In the genomic region with DNA sequence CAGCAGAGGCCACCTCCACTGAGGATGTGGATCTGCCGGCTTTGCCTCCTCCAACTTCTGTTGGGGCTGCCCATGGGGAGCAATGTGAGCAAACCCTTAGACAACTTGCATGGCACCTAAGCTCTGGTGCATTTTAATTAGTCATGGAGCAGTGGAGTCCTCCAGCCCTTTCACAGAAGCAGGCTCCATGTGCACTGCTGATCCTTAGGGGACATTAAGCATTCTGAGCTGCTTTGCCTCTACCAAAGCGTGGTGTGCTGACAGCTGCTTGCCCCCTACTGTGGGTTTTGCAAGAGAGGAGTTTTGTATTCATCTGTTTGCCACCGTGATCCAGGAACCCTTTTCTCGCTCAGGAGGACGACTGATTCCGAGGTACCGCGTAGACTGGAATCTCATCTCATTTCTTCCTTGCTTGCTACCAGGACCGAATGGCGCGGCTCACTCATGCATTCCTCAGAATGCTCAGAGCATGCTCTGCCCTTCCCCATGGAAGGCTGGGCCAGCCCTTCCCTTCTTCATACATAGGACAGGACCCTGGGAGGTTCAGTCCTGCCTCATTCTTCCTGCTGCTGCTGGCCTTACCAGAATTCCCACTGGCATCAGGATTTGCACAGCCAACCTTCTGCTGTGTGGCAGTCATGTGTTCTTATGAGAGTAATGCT, we compare ENCODE assay signal across 17 cellular contexts.
"Had no signal": no experiment of that assay in that cellular context is flagged by ENCODE, and none has a peak within 500 bp of the region (broad histone marks: within the 10 kb centered on the region; RNA-seq: fewer than 3 reads in every experiment).

No MANE protein-coding gene starts in this region.

- H3K27me3 ChIP-seq: esophagus muscularis mucosa, gastroesophageal sphincter, spleen, testis, upper lobe of left lung had no signal

- DNase-seq: activated B cell treated with CpG ODN at 0.5 μM for 24 hours; activated CD4-positive, alpha-beta memory T cell treated with anti-CD3 and anti-CD28 coated beads for 36 hours; activated CD4-positive, alpha-beta T cell treated with anti-CD3 and anti-CD28 coated beads for 4 hours; effector CD8-positive, alpha-beta T cell; mesenchymal stem cell; naive thymus-derived CD4-positive, alpha-beta T cell; spleen; stimulated activated CD4-positive, alpha-beta T cell treated with anti-CD3 and anti-CD28 coated beads, Interleukin-4, amount 100 ng/mL, for 4 hours; testis; upper lobe of left lung had no signal

- H3K9me3 ChIP-seq: esophagus muscularis mucosa, gastroesophageal sphincter, spleen, testis, upper lobe of left lung had no signal

- H3K27ac ChIP-seq: esophagus muscularis mucosa, gastroesophageal sphincter, parathyroid adenoma, spleen, testis, upper lobe of left lung had no signal

- H3K4me1 ChIP-seq: esophagus muscularis mucosa, gastroesophageal sphincter, spleen, testis, upper lobe of left lung had no signal

- ATAC-seq: gastroesophageal sphincter; naive thymus-derived CD4-positive, alpha-beta T cell; stimulated activated memory B cell treated with anti-CD40 and anti-IgM and Interleukin-4, amounts not matched to agents 10 μg/mL and 1 μg/mL and 100 μg/mL, for 72 hours had no signal

- H3K36me3 Mint-ChIP-seq: activated CD4-positive, alpha-beta memory T cell treated with anti-CD3 and anti-CD28 coated beads for 36 hours; activated naive CD8-positive, alpha-beta T cell; stimulated activated memory B cell treated with anti-CD40 and anti-IgM and Interleukin-4, amounts not matched to agents 10 μg/mL and 1 μg/mL and 100 μg/mL, for 72 hours had no signal

- H3K9ac ChIP-seq: parathyroid adenoma had no signal

- H3K27me3 Mint-ChIP-seq: activated B cell treated with CpG ODN at 0.5 μM for 24 hours; dendritic cell treated with granulocyte-macrophage colony-stimulating factor and Interleukin-4, amounts not matched to agents 40 ng/mL and 50 ng/mL, for 4 days; stimulated activated memory B cell treated with anti-CD40 and anti-IgM and Interleukin-4, amounts not matched to agents 10 μg/mL and 1 μg/mL and 100 μg/mL, for 72 hours had no signal

- H3K36me3 ChIP-seq: esophagus muscularis mucosa, gastroesophageal sphincter, spleen, upper lobe of left lung had no signal

- H3K4me3 Mint-ChIP-seq: activated B cell treated with CpG ODN at 0.5 μM for 24 hours; activated CD4-positive, alpha-beta memory T cell treated with anti-CD3 and anti-CD28 coated beads for 36 hours; activated naive CD8-positive, alpha-beta T cell; dendritic cell treated with granulocyte-macrophage colony-stimulating factor and Interleukin-4, amounts not matched to agents 40 ng/mL and 50 ng/mL, for 4 days; naive thymus-derived CD4-positive, alpha-beta T cell; stimulated activated memory B cell treated with anti-CD40 and anti-IgM and Interleukin-4, amounts not matched to agents 10 μg/mL and 1 μg/mL and 100 μg/mL, for 72 hours; T-helper 2 cell treated with Interferon-gamma antibody and Interleukin-4, amounts not matched to agents 5 μg/mL and 100 μg/mL, for 36 hours had no signal

- H3K9me3 Mint-ChIP-seq: activated B cell treated with CpG ODN at 0.5 μM for 24 hours; activated CD4-positive, alpha-beta memory T cell treated with anti-CD3 and anti-CD28 coated beads for 36 hours; dendritic cell treated with granulocyte-macrophage colony-stimulating factor and Interleukin-4, amounts not matched to agents 40 ng/mL and 50 ng/mL, for 4 days; naive thymus-derived CD4-positive, alpha-beta T cell; stimulated activated memory B cell treated with anti-CD40 and anti-IgM and Interleukin-4, amounts not matched to agents 10 μg/mL and 1 μg/mL and 100 μg/mL, for 72 hours; T-helper 2 cell treated with Interferon-gamma antibody and Interleukin-4, amounts not matched to agents 5 μg/mL and 100 μg/mL, for 36 hours had no signal

- H3K4me3 ChIP-seq: esophagus muscularis mucosa, gastroesophageal sphincter, spleen, testis, upper lobe of left lung had no signal

- H3K4me1 Mint-ChIP-seq: activated B cell treated with CpG ODN at 0.5 μM for 24 hours; naive thymus-derived CD4-positive, alpha-beta T cell; stimulated activated memory B cell treated with anti-CD40 and anti-IgM and Interleukin-4, amounts not matched to agents 10 μg/mL and 1 μg/mL and 100 μg/mL, for 72 hours had no signal

- H3K27ac Mint-ChIP-seq: activated B cell treated with CpG ODN at 0.5 μM for 24 hours; activated CD4-positive, alpha-beta memory T cell treated with anti-CD3 and anti-CD28 coated beads for 36 hours; activated naive CD8-positive, alpha-beta T cell; dendritic cell treated with granulocyte-macrophage colony-stimulating factor and Interleukin-4, amounts not matched to agents 40 ng/mL and 50 ng/mL, for 4 days; naive thymus-derived CD4-positive, alpha-beta T cell; stimulated activated memory B cell treated with anti-CD40 and anti-IgM and Interleukin-4, amounts not matched to agents 10 μg/mL and 1 μg/mL and 100 μg/mL, for 72 hours; T-helper 2 cell treated with Interferon-gamma antibody and Interleukin-4, amounts not matched to agents 5 μg/mL and 100 μg/mL, for 36 hours had no signal
